19 cellular contexts compared by ENCODE assay signal in genomic region chr5:142206801-142207200, GRCh38.
A peak's percentile ranks its signal among the peaks of the same experiment; 100 is the strongest.
DNase-seq lines count a peak whose midpoint lies in the region; ATAC-seq and TF ChIP-seq lines count a peak whose summit lies in the region.
"Had no signal": no experiment of that assay in that cellular context is flagged by ENCODE, and none has a peak within 500 bp of the region (broad histone marks: within the 10 kb centered on the region; RNA-seq: fewer than 3 reads in every experiment).

No MANE protein-coding gene starts in this region.

- H3K27ac Mint-ChIP-seq in GM23338 = no peak overlapping the region
- H3K27ac Mint-ChIP-seq: activated CD4-positive, alpha-beta memory T cell treated with anti-CD3 and anti-CD28 coated beads for 36 hours; activated naive CD8-positive, alpha-beta T cell treated with anti-CD3 and anti-CD28 coated beads, Interleukin-2, amount 10 ng/mL, durations not matched to agents 7 days and 5 days; activated T-cell treated with anti-CD3 and anti-CD28 coated beads, Interleukin-2, amount 50 U/mL, for 72 hours; B cell; IgD-negative memory B cell had no signal

- peaks cover 14% of the 10 kb centered on the region for H3K27me3 Mint-ChIP-seq in GM23338 (ENCODE audit: insufficient read depth, low read depth, poor library complexity)
- H3K27me3 Mint-ChIP-seq: activated CD4-positive, alpha-beta memory T cell treated with anti-CD3 and anti-CD28 coated beads for 36 hours had no signal

- DNase-seq in BE2C = peak; percentile 51
- DNase-seq in GM23338 (ENCODE audit: low spot score) = no peak
- peak; percentile 5 for DNase-seq in OCI-M1 (lab: John Stamatoyannopoulos, UW)
- DNase-seq in epithelial cell of proximal tubule (ENCODE audit: low read depth) = no peak
- no peak for DNase-seq in NCI-H187 (lab: John Stamatoyannopoulos, UW)
- DNase-seq in DMS79 (lab: John Stamatoyannopoulos, UW) = no peak
- DNase-seq: activated CD4-positive, alpha-beta memory T cell treated with anti-CD3 and anti-CD28 coated beads for 36 hours; activated naive CD8-positive, alpha-beta T cell treated with anti-CD3 and anti-CD28 coated beads, Interleukin-2, amount 10 ng/mL, durations not matched to agents 7 days and 5 days; activated T-cell treated with anti-CD3 and anti-CD28 coated beads, Interleukin-2, amount 50 U/mL, for 72 hours; Calu3; effector CD4-positive, alpha-beta T cell; NCI-H1092 treated with DMSO at 0.1 percent for 48 hours; NCI-H345; ovary; testis had no signal

- no peaks in the 10 kb centered on the region for H3K9me2 ChIP-seq in GM23338 (ENCODE audit: insufficient read depth)

- peaks cover 3% of the 10 kb centered on the region for H3F3A ChIP-seq in GM23338 (replicated peaks; ENCODE audit: low read depth)

- H4K20me1 ChIP-seq in GM23338 (replicated peaks; ENCODE audit: insufficient read depth) = no peaks in the 10 kb centered on the region

- no peaks in the 10 kb centered on the region for H3K27me3 ChIP-seq in BE2C
- H3K27me3 ChIP-seq in GM23338 (ENCODE audit: insufficient read depth) = no peaks in the 10 kb centered on the region
- H3K27me3 ChIP-seq in gastroesophageal sphincter = no peaks in the 10 kb centered on the region
- H3K27me3 ChIP-seq: ovary, testis had no signal

- H3K36me3 ChIP-seq in BE2C (no peaks in the 10 kb centered on the region), GM23338 (ENCODE audit: insufficient read depth) (no peaks in the 10 kb centered on the region), gastroesophageal sphincter (no peaks in the 10 kb centered on the region)
- H3K36me3 ChIP-seq: ovary had no signal

- 70 to 88% methylated on average over 1 to 2 of the region's 2 CpGs for WGBS in gastroesophageal sphincter (ENCODE audit: low coverage in 1 of 2), 2 donors

- no peak overlapping the region for H2AFZ ChIP-seq in GM23338

- no peak for TF ChIP-seq POLR2A in gastroesophageal sphincter (IDR thresholded peaks at IDR 0.05)

- no peaks in the 10 kb centered on the region for H3K36me3 Mint-ChIP-seq in GM23338 (ENCODE audit: low read depth)
- H3K36me3 Mint-ChIP-seq: activated CD4-positive, alpha-beta memory T cell treated with anti-CD3 and anti-CD28 coated beads for 36 hours; activated naive CD8-positive, alpha-beta T cell treated with anti-CD3 and anti-CD28 coated beads, Interleukin-2, amount 10 ng/mL, durations not matched to agents 7 days and 5 days; IgD-negative memory B cell had no signal

- no peak for ATAC-seq in GM23338
- ATAC-seq in gastroesophageal sphincter = no peak
- ATAC-seq: activated T-cell treated with anti-CD3 and anti-CD28 coated beads, Interleukin-2, amount 50 U/mL, for 72 hours; left lobe of liver had no signal

- peak; percentile 56 for TF ChIP-seq CTCF in BE2C (IDR thresholded peaks at IDR 0.05; ENCODE audit: low read depth, low read length)
- TF ChIP-seq CTCF in GM23338 (conservative IDR thresholded peaks at IDR 0.05; ENCODE audit: low read depth in 2 of 2) = peak; percentile 31 to 42; a peak in 2 of 4 replicates
- peak; percentile 40 for TF ChIP-seq CTCF in epithelial cell of proximal tubule (conservative IDR thresholded peaks at IDR 0.05; ENCODE audit: low read depth, low read length)
- no peak for TF ChIP-seq CTCF in gastroesophageal sphincter (IDR thresholded peaks at IDR 0.05)

- no peaks in the 10 kb centered on the region for H3K79me2 ChIP-seq in GM23338 (replicated peaks; ENCODE audit: insufficient read depth)

- H3K27ac ChIP-seq in GM23338 (ENCODE audit: low read depth) (no peak overlapping the region), gastroesophageal sphincter (no peak overlapping the region)
- H3K27ac ChIP-seq: ovary, testis had no signal

- H3K4me3 Mint-ChIP-seq in GM23338 = no peak overlapping the region
- H3K4me3 Mint-ChIP-seq: activated CD4-positive, alpha-beta memory T cell treated with anti-CD3 and anti-CD28 coated beads for 36 hours; activated naive CD8-positive, alpha-beta T cell treated with anti-CD3 and anti-CD28 coated beads, Interleukin-2, amount 10 ng/mL, durations not matched to agents 7 days and 5 days; activated T-cell treated with anti-CD3 and anti-CD28 coated beads, Interleukin-2, amount 50 U/mL, for 72 hours; B cell; IgD-negative memory B cell had no signal

- no peaks in the 10 kb centered on the region for H3K9me3 Mint-ChIP-seq in GM23338
- H3K9me3 Mint-ChIP-seq: activated CD4-positive, alpha-beta memory T cell treated with anti-CD3 and anti-CD28 coated beads for 36 hours; activated naive CD8-positive, alpha-beta T cell treated with anti-CD3 and anti-CD28 coated beads, Interleukin-2, amount 10 ng/mL, durations not matched to agents 7 days and 5 days; activated T-cell treated with anti-CD3 and anti-CD28 coated beads, Interleukin-2, amount 50 U/mL, for 72 hours; IgD-negative memory B cell had no signal

- no peak for TF ChIP-seq EP300 in gastroesophageal sphincter (IDR thresholded peaks at IDR 0.05)

- H3K4me2 ChIP-seq in GM23338 = no peak overlapping the region

- H3K4me1 Mint-ChIP-seq in GM23338 = peaks cover 40% of the 10 kb centered on the region
- H3K4me1 Mint-ChIP-seq: activated naive CD8-positive, alpha-beta T cell treated with anti-CD3 and anti-CD28 coated beads, Interleukin-2, amount 10 ng/mL, durations not matched to agents 7 days and 5 days; B cell; IgD-negative memory B cell had no signal

- H3K9me3 ChIP-seq in BE2C (no peaks in the 10 kb centered on the region), gastroesophageal sphincter (no peaks in the 10 kb centered on the region)
- H3K9me3 ChIP-seq: ovary, testis had no signal

- H3K4me3 ChIP-seq in BE2C (ENCODE audit: low read depth, low read length) = no peak overlapping the region
- no peak overlapping the region for H3K4me3 ChIP-seq in GM23338
- H3K4me3 ChIP-seq in epithelial cell of proximal tubule (ENCODE audit: low read depth, low read length) = no peak overlapping the region
- no peak overlapping the region for H3K4me3 ChIP-seq in gastroesophageal sphincter
- H3K4me3 ChIP-seq: ovary, testis had no signal

- H3K4me1 ChIP-seq in BE2C = no peaks in the 10 kb centered on the region
- H3K4me1 ChIP-seq in GM23338 (ENCODE audit: insufficient read depth) = peaks cover 19% of the 10 kb centered on the region
- H3K4me1 ChIP-seq in gastroesophageal sphincter = no peaks in the 10 kb centered on the region
- H3K4me1 ChIP-seq: testis had no signal

TF ChIP-seq in GM23338, 12 proteins besides CTCF, POLR2A, EP300 and RAD21 (continues in another document):
- TF ChIP-seq ZNF114 (CRISPR knock-in tag; IDR thresholded peaks at IDR 0.05) (no peak), EZH2 (IDR thresholded peaks at IDR 0.05; ENCODE audit: low read depth, unreplicated experiment) (no peak), CREB1 (CRISPR knock-in tag; IDR thresholded peaks at IDR 0.05; ENCODE audit: low read depth) (no peak), ZNF462 (CRISPR knock-in tag; IDR thresholded peaks at IDR 0.05) (no peak)

Comparison
In these comparisons a context has a peak if more than half of its experiments do, and no peak if none do; other contexts are left out.
1. DNase-seq: peak in BE2C (single experiment) and OCI-M1 (single experiment); none in GM23338 (single experiment), epithelial cell of proximal tubule (single experiment), NCI-H187 (0 of 2) and DMS79 (single experiment).
2. CTCF ChIP-seq: peak in BE2C (single experiment), GM23338 (2 of 2) and epithelial cell of proximal tubule (single experiment); none in gastroesophageal sphincter (0 of 4).